8 cellular contexts compared by ENCODE assay signal in genomic region chr20:60262967-60263603, GRCh38.
A peak's percentile ranks its signal among the peaks of the same experiment; 100 is the strongest.
DNase-seq lines count a peak whose midpoint lies in the region; ATAC-seq and TF ChIP-seq lines count a peak whose summit lies in the region.

No MANE protein-coding gene starts in this region.

- CTCF ChIA-PET in A673 (lab: Charles Lee), result interaction anchor here (0.8 to 1.3 kb wide), 4 partner anchors 8 to 270 kb away, joined by 3 to 6 read pairs (median 4); no protein-coding TSS in a partner anchor
- CTCF ChIA-PET in activated naive CD4-positive, alpha-beta T cell treated with anti-CD3 and anti-CD28 coated beads for 36 hours (lab: Charles Lee), result interaction anchor here (0.6 to 4.3 kb wide), 7 partner anchors 30 to 205 kb away, joined by 3 to 35 read pairs (median 3); no protein-coding TSS in a partner anchor

- H3K27me3 ChIP-seq in A673 (replicated peaks; ENCODE audit: insufficient read depth, low read depth, low read length, poor library complexity) (peaks cover 25% of the 10 kb centered on the region), liver (ENCODE audit: control insufficient read depth in 4 of 4, insufficient read depth in 4 of 4, low read length in 3 of 4) (peaks cover 0 to 3% (median 0%) of the 10 kb centered on the region in 4 donors)

- ATAC-seq in GM19467 (IDR thresholded peaks at IDR 0.05; ENCODE audit: unreplicated experiment) (no peak), HG02981 (IDR thresholded peaks at IDR 0.05; ENCODE audit: unreplicated experiment) (no peak)

- no peaks in the 10 kb centered on the region for H3K36me3 Mint-ChIP-seq in activated naive CD4-positive, alpha-beta T cell treated with anti-CD3 and anti-CD28 coated beads for 36 hours (ENCODE audit: low read depth)

- no TSS peak for BruUV-seq in A673 (replicated peaks; lab: Mats Ljungman, UMichigan)

- no peaks in the 10 kb centered on the region for H3K9me3 ChIP-seq in A673 (ENCODE audit: low read depth, low read length, poor library complexity, severe bottlenecking)
- H3K9me3 ChIP-seq in liver (ENCODE audit: control insufficient read depth in 4 of 4, low read length in 3 of 4), result no peaks in the 10 kb centered on the region

- no peaks in the 10 kb centered on the region for H3K9me3 Mint-ChIP-seq in activated naive CD4-positive, alpha-beta T cell treated with anti-CD3 and anti-CD28 coated beads for 36 hours

- H3K4me1 Mint-ChIP-seq in activated naive CD4-positive, alpha-beta T cell treated with anti-CD3 and anti-CD28 coated beads for 36 hours (ENCODE audit: low read depth), result peaks cover 11% of the 10 kb centered on the region

- POLR2A ChIA-PET in A673 (lab: Charles Lee; ENCODE audit: low non-redundant PET), result no interaction called here

- H3K36me3 ChIP-seq in A673 (ENCODE audit: insufficient read depth, low read length, poor library complexity, severe bottlenecking) (no peaks in the 10 kb centered on the region), liver (ENCODE audit: control insufficient read depth in 4 of 4, insufficient read depth in 3 of 4, low read depth in 1 of 4, low read length in 3 of 4) (no peaks in the 10 kb centered on the region)

- 16% methylated on average over 4 of the region's 4 CpGs for WGBS in liver

- peak; percentile 49 to 75 for TF ChIP-seq RAD21 in liver (IDR thresholded peaks at IDR 0.05)

- H3K27ac Mint-ChIP-seq in activated naive CD4-positive, alpha-beta T cell treated with anti-CD3 and anti-CD28 coated beads for 36 hours, result no peak overlapping the region

- no peak overlapping the region for H3K4me3 Mint-ChIP-seq in activated naive CD4-positive, alpha-beta T cell treated with anti-CD3 and anti-CD28 coated beads for 36 hours

- no peaks in the 10 kb centered on the region for H3K4me1 ChIP-seq in A673 (ENCODE audit: insufficient read depth, low read length, poor library complexity, severe bottlenecking)
- peaks cover 0 to 3% (median 2%) of the 10 kb centered on the region in 4 donors for H3K4me1 ChIP-seq in liver (ENCODE audit: control insufficient read depth in 4 of 4, insufficient read depth in 4 of 4, low read length in 3 of 4)

- H3K27me3 Mint-ChIP-seq in activated naive CD4-positive, alpha-beta T cell treated with anti-CD3 and anti-CD28 coated beads for 36 hours (ENCODE audit: low read depth), result no peaks in the 10 kb centered on the region

- H3K9ac ChIP-seq in liver (ENCODE audit: low read depth in 1 of 2, low read length in 2 of 2), result no peak overlapping the region

- H3K27ac ChIP-seq in A673 (ENCODE audit: low read depth, low read length, poor library complexity, severe bottlenecking), result no peak overlapping the region
- no peak overlapping the region for H3K27ac ChIP-seq in liver (ENCODE audit: low read depth in 1 of 2, low read length in 2 of 2)

- DNase-seq in A673 (ENCODE audit: low spot score), result peak; percentile 47
- DNase-seq in GM19240 (ENCODE audit: insufficient read length, low spot score), result peak; percentile 11
- peak; percentile 22 to 26 for DNase-seq in SHP77 (lab: John Stamatoyannopoulos, UW)
- DNase-seq in activated naive CD4-positive, alpha-beta T cell treated with anti-CD3 and anti-CD28 coated beads for 36 hours, result peak; percentile 63
- peak; percentile 8 to 24 for DNase-seq in stimulated activated CD8-positive, alpha-beta memory T cell treated with anti-CD3 and anti-CD28 coated beads, Interleukin-7, amount 100 ng/mL, for 4 hours (ENCODE audit: low read depth in 2 of 2)

- intact Hi-C loops in A673 (cut with micrococcal nuclease; ENCODE audit: unreplicated experiment), result loop anchor here (1.0 kb wide), 1 partner anchor 206 kb away; no protein-coding TSS in a partner anchor
- intact Hi-C loops in activated naive CD4-positive, alpha-beta T cell treated with anti-CD3 and anti-CD28 coated beads for 36 hours (cut with micrococcal nuclease), result loop anchor here (1.0 to 5.0 kb wide), 4 partner anchors 51 to 314 kb away; no protein-coding TSS in a partner anchor

- H3K4me3 ChIP-seq in A673 (ENCODE audit: low read depth, low read length, poor library complexity, severe bottlenecking) (no peak overlapping the region), liver (ENCODE audit: low read depth in 1 of 3, low read length in 3 of 3) (no peak overlapping the region)

- TF ChIP-seq CTCF in A673 (conservative IDR thresholded peaks at IDR 0.05; ENCODE audit: low read depth, low read length) (peak; percentile 87), liver (IDR thresholded peaks at IDR 0.05; ENCODE audit: low read depth, low read length, missing input control) (peak; percentile 62)

TF ChIP-seq in liver, 16 proteins besides CTCF, POLR2A, EP300 and RAD21:
- TF ChIP-seq GABPA (IDR thresholded peaks at IDR 0.05 in 1 of 2, conservative IDR thresholded peaks at IDR 0.05 in 1 of 2) (no peak), MAX (IDR thresholded peaks at IDR 0.05) (no peak), YY1 (IDR thresholded peaks at IDR 0.05) (no peak), HNF4A (conservative IDR thresholded peaks at IDR 0.05) (no peak), FOXA2 (IDR thresholded peaks at IDR 0.05) (no peak), TAF1 (conservative IDR thresholded peaks at IDR 0.05) (no peak), ZBTB33 (IDR thresholded peaks at IDR 0.05) (no peak), FOXA1 (IDR thresholded peaks at IDR 0.05) (no peak), SP1 (IDR thresholded peaks at IDR 0.05) (no peak), JUND (IDR thresholded peaks at IDR 0.05) (no peak), NR2F2 (IDR thresholded peaks at IDR 0.05) (no peak), ATF3 (IDR thresholded peaks at IDR 0.05) (no peak), RXRA (IDR thresholded peaks at IDR 0.05) (no peak), REST (IDR thresholded peaks at IDR 0.05) (no peak)
TF ChIP-seq in liver: peak in this region for 0.

Comparison
In these comparisons a context has a peak if more than half of its experiments do, and no peak if none do; other contexts are left out.
1. DNase-seq: peak in every context shown above with its lines; median percentile 63 in activated naive CD4-positive, alpha-beta T cell treated with anti-CD3 and anti-CD28 coated beads for 36 hours; 47 in A673; 24 in SHP77; 16 in stimulated activated CD8-positive, alpha-beta memory T cell treated with anti-CD3 and anti-CD28 coated beads, Interleukin-7, amount 100 ng/mL, for 4 hours; 11 in GM19240.